Comparison of ENCODE assay signal across 22 cellular contexts in genomic region chr10:106612381-106612780, GRCh38.
"Had no signal": no experiment of that assay in that cellular context is flagged by ENCODE, and none has a peak within 500 bp of the region (broad histone marks: within the 10 kb centered on the region; RNA-seq: fewer than 3 reads in every experiment).

No MANE protein-coding gene starts in this region.

- DNase-seq: dermis blood vessel endothelial cell; effector memory CD4-positive, alpha-beta T cell; erythroblast; esophagus squamous epithelium; foreskin melanocyte; glutamatergic neuron; heart right ventricle; hippocampal formation; kidney; natural killer cell; pancreas; right lobe of liver; small intestine; stimulated activated CD4-positive, alpha-beta T cell treated with anti-CD3 and anti-CD28 coated beads, Interleukin-12 subunit alpha, Interleukin-12 subunit beta, amount 100 ng/mL, for 4 hours; stimulated activated CD4-positive, alpha-beta T cell treated with anti-CD3 and anti-CD28 coated beads, Interleukin-1b, Interleukin-23, amount 100 ng/mL, for 48 hours; stimulated activated CD4-positive, alpha-beta T cell treated with anti-CD3 and anti-CD28 coated beads, Interleukin-4, amount 100 ng/mL, for 1 hour; stimulated activated CD8-positive, alpha-beta memory T cell treated with anti-CD3 and anti-CD28 coated beads, Interleukin-4, amount 100 ng/mL, for 48 hours; stimulated activated naive CD4-positive, alpha-beta T cell; stimulated activated naive CD8-positive, alpha-beta T cell treated with anti-CD3 and anti-CD28 coated beads, Interleukin-15, amount 100 ng/mL, for 72 hours; trophoblast cell had no signal

- ATAC-seq: heart right ventricle; left lobe of liver; natural killer cell; pancreas; right lobe of liver; stimulated activated naive CD8-positive, alpha-beta T cell treated with anti-CD3 and anti-CD28 coated beads, Interleukin-15, amount 100 ng/mL, for 72 hours had no signal

- H3K4me1 Mint-ChIP-seq: memory B cell; natural killer cell; stimulated activated naive CD8-positive, alpha-beta T cell treated with anti-CD3 and anti-CD28 coated beads, Interleukin-15, amount 100 ng/mL, for 72 hours had no signal

- H3K27me3 Mint-ChIP-seq: memory B cell; stimulated activated naive CD8-positive, alpha-beta T cell treated with anti-CD3 and anti-CD28 coated beads, Interleukin-15, amount 100 ng/mL, for 72 hours had no signal

- H3K4me3 Mint-ChIP-seq: memory B cell; natural killer cell; stimulated activated naive CD8-positive, alpha-beta T cell treated with anti-CD3 and anti-CD28 coated beads, Interleukin-15, amount 100 ng/mL, for 72 hours had no signal

- H3K36me3 Mint-ChIP-seq: memory B cell, natural killer cell had no signal

- H3K9me3 Mint-ChIP-seq: memory B cell had no signal

- H3K27ac Mint-ChIP-seq: memory B cell; natural killer cell; stimulated activated naive CD8-positive, alpha-beta T cell treated with anti-CD3 and anti-CD28 coated beads, Interleukin-15, amount 100 ng/mL, for 72 hours had no signal
